ENCODE assay signal across 34 cellular contexts in genomic region chr7:11911900-11912299, GRCh38.
A peak's percentile ranks its signal among the peaks of the same experiment; 100 is the strongest.
DNase-seq lines count a peak whose midpoint lies in the region; ATAC-seq, FAIRE-seq and TF ChIP-seq lines count a peak whose summit lies in the region.
"Had no signal": no experiment of that assay in that cellular context is flagged by ENCODE, and none has a peak within 500 bp of the region (broad histone marks: within the 10 kb centered on the region; RNA-seq: fewer than 3 reads in every experiment).

No MANE protein-coding gene starts in this region.

- H2BK5ac ChIP-seq in H9 (ENCODE audit: insufficient read length, low read length) (no peak overlapping the region), H1 (ENCODE audit: low read depth, low read length) (no peak overlapping the region; the same call in 1 of the 2 replicates)

- H3K27ac ChIP-seq in H9 (ENCODE audit: insufficient read length, low read depth, low read length) = no peak overlapping the region
- no peak overlapping the region for H3K27ac ChIP-seq in H1 (ENCODE audit: low read depth, low read length)
- peak overlapping the region; percentile 54 for H3K27ac ChIP-seq in neural cell (ENCODE audit: low read length)
- H3K27ac ChIP-seq: brain microvascular endothelial cell, gastrocnemius medialis, left lung, neutrophil, sigmoid colon, SJSA1, tibial artery, WERI-Rb-1 had no signal

- H3K27me3 ChIP-seq in H9 (ENCODE audit: insufficient read depth, low read length) (no peaks in the 10 kb centered on the region), H1 (replicated peaks in 1 of 4; ENCODE audit: control insufficient read depth in 3 of 4, extremely low read depth in 1 of 4, insufficient read depth in 3 of 4, low read length in 3 of 4) (no peaks in the 10 kb centered on the region), neural cell (ENCODE audit: insufficient read depth, low read depth, low read length) (no peaks in the 10 kb centered on the region)
- H3K27me3 ChIP-seq: BE2C, brain microvascular endothelial cell, gastrocnemius medialis, left lung, neutrophil, sigmoid colon, SJSA1, tibial artery had no signal

- no peaks in the 10 kb centered on the region for H3K23me2 ChIP-seq in H9 (ENCODE audit: insufficient read length, low read depth, low read length, poor library complexity, severe bottlenecking)
- no peaks in the 10 kb centered on the region for H3K23me2 ChIP-seq in H1 (ENCODE audit: low read depth, low read length)

- CTCF ChIA-PET in H1 (lab: Charles Lee; ENCODE audit: partially characterized antibody) = interaction anchor here (1.1 kb wide), 1 partner anchor 727 kb away, joined by 3 read pairs; no protein-coding TSS in a partner anchor

- peak overlapping the region in 2 of 3 experiments; percentile 12 to 66; a peak in 3 of 7 replicates for H3K27ac Mint-ChIP-seq in H9
- H3K27ac Mint-ChIP-seq: activated T-helper 2 cell treated with anti-CD3 and anti-CD28 coated beads, Interferon-gamma antibody, Interleukin-2, Interleukin-4, amounts not matched to agents 10 μg/mL and 5 μg/mL and 100 μg/mL, durations not matched to agents 14 hours and 24 hours and 36 hours; CD8-positive, alpha-beta T cell; memory B cell; progenitor cell of endocrine pancreas had no signal

- H2AFZ ChIP-seq in H9 (ENCODE audit: low read length) = no peak overlapping the region
- H2AFZ ChIP-seq in H1 (ENCODE audit: low read length) = no peak overlapping the region
- H2AFZ ChIP-seq in neural cell (ENCODE audit: low read depth, low read length) = no peak overlapping the region

- no peaks in the 10 kb centered on the region; a peak in 1 of 7 replicates for H3K36me3 Mint-ChIP-seq in H9 (ENCODE audit: insufficient read depth in 1 of 3, low read depth in 3 of 3)
- H3K36me3 Mint-ChIP-seq: CD8-positive, alpha-beta T cell; memory B cell had no signal

- H3K23ac ChIP-seq in H9 (ENCODE audit: insufficient read length, low read depth, low read length) (no peak overlapping the region), H1 (ENCODE audit: insufficient read length) (no peak overlapping the region)

- H3K4ac ChIP-seq in H9 (ENCODE audit: low read depth, low read length) (no peak overlapping the region), H1 (replicated peaks; ENCODE audit: insufficient read length, low read depth, low read length) (no peak overlapping the region)

- no CpG with 5 or more reads among the region's 3 CpGs for WGBS in H9 (ENCODE audit: extremely low coverage, insufficient read length, low lambda C conversion rate)
- 44% methylated on average over 3 of the region's 3 CpGs; no CpG with 5 or more reads in 1 of the 2 experiments for WGBS in H1 (ENCODE audit: extremely low coverage in 1 of 2, insufficient coverage in 1 of 2, insufficient read length in 1 of 2, insufficient replicate concordance in 2 of 2, low coverage in 1 of 2, low lambda C conversion rate in 2 of 2, missing lambda C conversion rate in 1 of 2), 2 experiments

- H3K9ac ChIP-seq in H9 (ENCODE audit: extremely low read depth, insufficient read length, low read length) = no peak overlapping the region
- no peak overlapping the region for H3K9ac ChIP-seq in H1 (replicated peaks in 1 of 4; ENCODE audit: extremely low read depth in 1 of 4, low read depth in 3 of 4, low read length in 3 of 4)
- peak overlapping the region; percentile 1 for H3K9ac ChIP-seq in neural cell (ENCODE audit: low read length)

- no peak overlapping the region for H3K18ac ChIP-seq in H9 (ENCODE audit: insufficient read length, low read depth, low read length)
- H3K18ac ChIP-seq in H1 (ENCODE audit: extremely low read depth, low read length) = no peak overlapping the region

- no peak overlapping the region for H4K8ac ChIP-seq in H9 (replicated peaks; ENCODE audit: insufficient read length, low read depth, low read length)
- H4K8ac ChIP-seq in H1 (ENCODE audit: extremely low read depth, insufficient read depth, low read length) = no peak overlapping the region

- H3K4me3 Mint-ChIP-seq in H9 = peak overlapping the region in 1 of 2 experiments; percentile 8; a peak in 1 of 5 replicates
- H3K4me3 Mint-ChIP-seq: CD8-positive, alpha-beta T cell; memory B cell had no signal

- H2BK120ac ChIP-seq in H9 (ENCODE audit: low read depth, low read length, poor library complexity, severe bottlenecking) (no peak overlapping the region), H1 (replicated peaks; ENCODE audit: low read depth, low read length) (no peak overlapping the region)

- FAIRE-seq in H1 (lab: Jason Lieb, UNC) = peak; percentile 39
- FAIRE-seq: endothelial cell of umbilical vein, GM18507, HepG2 had no signal

- no peak overlapping the region for H3K4me3 ChIP-seq in H1 (ENCODE audit: extremely low read depth in 1 of 4, insufficient read depth in 2 of 4, low read depth in 3 of 4, low read length in 4 of 4)
- H3K4me3 ChIP-seq in neural cell (ENCODE audit: low read length) = peak overlapping the region; percentile 15
- H3K4me3 ChIP-seq: gastrocnemius medialis, left lung, sigmoid colon, SJSA1, tibial artery had no signal

- H3K79me2 ChIP-seq in H9 (ENCODE audit: insufficient read depth, low read length) (no peaks in the 10 kb centered on the region), H1 (ENCODE audit: control insufficient read depth in 1 of 2, insufficient read depth in 2 of 2, low read length in 2 of 2) (no peaks in the 10 kb centered on the region), neural cell (replicated peaks; ENCODE audit: insufficient read depth, low read length) (no peaks in the 10 kb centered on the region)

- TF ChIP-seq POLR2A in H1 (IDR thresholded peaks at IDR 0.05; ENCODE audit: control extremely low read depth in 1 of 2, low read depth in 2 of 2, low read length in 2 of 2) = no peak

- no peaks in the 10 kb centered on the region for H3K79me1 ChIP-seq in H9 (ENCODE audit: insufficient read depth, low read depth, low read length, poor library complexity, severe bottlenecking)
- H3K79me1 ChIP-seq in H1 (ENCODE audit: low read depth, low read length) = no peaks in the 10 kb centered on the region

- H3K9me3 Mint-ChIP-seq in H9 = no peaks in the 10 kb centered on the region
- H3K9me3 Mint-ChIP-seq: activated T-helper 2 cell treated with anti-CD3 and anti-CD28 coated beads, Interferon-gamma antibody, Interleukin-2, Interleukin-4, amounts not matched to agents 10 μg/mL and 5 μg/mL and 100 μg/mL, durations not matched to agents 14 hours and 24 hours and 36 hours; CD8-positive, alpha-beta T cell; memory B cell had no signal

- TF ChIP-seq RAD21 in H1 (IDR thresholded peaks at IDR 0.05 in 1 of 2, conservative IDR thresholded peaks at IDR 0.05 in 1 of 2; ENCODE audit: low read depth in 2 of 2, low read length in 2 of 2) (no peak), neural cell (conservative IDR thresholded peaks at IDR 0.05) (no peak)

- no peaks in the 10 kb centered on the region for H3K27me3 Mint-ChIP-seq in H9 (ENCODE audit: low read depth)
- H3K27me3 Mint-ChIP-seq: memory B cell, progenitor cell of endocrine pancreas had no signal

- H3K56ac ChIP-seq in H9 (ENCODE audit: insufficient read length, low read depth, low read length) (no peak overlapping the region), H1 (replicated peaks; ENCODE audit: insufficient read length, low read depth, low read length) (no peak overlapping the region)

- H3K36me3 ChIP-seq in H1 (ENCODE audit: control insufficient read depth in 2 of 4, insufficient read depth in 4 of 4, low read length in 3 of 4) (no peaks in the 10 kb centered on the region), neural cell (ENCODE audit: insufficient read depth, low read length) (no peaks in the 10 kb centered on the region)
- H3K36me3 ChIP-seq: BE2C, brain microvascular endothelial cell, gastrocnemius medialis, left lung, neutrophil, sigmoid colon, SJSA1, tibial artery, WERI-Rb-1 had no signal

- H4K5ac ChIP-seq in H9 (ENCODE audit: insufficient read length, low read depth, low read length) (no peak overlapping the region), H1 (ENCODE audit: insufficient read length, low read depth, low read length) (no peak overlapping the region)

- no peak overlapping the region for H2AK5ac ChIP-seq in H9 (ENCODE audit: insufficient read length, low read length)
- no peak overlapping the region for H2AK5ac ChIP-seq in H1 (ENCODE audit: low read depth, low read length)

- H3K9me2 ChIP-seq in neural cell (ENCODE audit: insufficient read depth, low read length) = no peaks in the 10 kb centered on the region

- TF ChIP-seq EP300 in H1 (IDR thresholded peaks at IDR 0.05; ENCODE audit: borderline replicate concordance in 1 of 2, low read depth in 2 of 2, low read length in 2 of 2) (no peak), neural cell (conservative IDR thresholded peaks at IDR 0.05; ENCODE audit: poor library complexity, severe bottlenecking) (peak; percentile 81)

- no peak overlapping the region for H3T11ph ChIP-seq in H9 (ENCODE audit: low read length)

- H2BK20ac ChIP-seq in H9 (ENCODE audit: low read depth, low read length, poor library complexity, severe bottlenecking) (no peak overlapping the region), H1 (ENCODE audit: low read length) (no peak overlapping the region)

- no peak overlapping the region for H3K4me2 ChIP-seq in H9 (ENCODE audit: insufficient read depth, insufficient read length, low read length)
- no peak overlapping the region for H3K4me2 ChIP-seq in H1 (ENCODE audit: insufficient read depth in 1 of 2, low read depth in 2 of 2, low read length in 2 of 2)
- peak overlapping the region; percentile 14 for H3K4me2 ChIP-seq in neural cell (ENCODE audit: low read length)

- peaks cover 6 to 8% of the 10 kb centered on the region in 2 experiments for H3K4me1 Mint-ChIP-seq in H9
- H3K4me1 Mint-ChIP-seq: memory B cell had no signal

- H3K4me1 ChIP-seq in H9 (ENCODE audit: insufficient read depth, low read length) (peaks cover 4% of the 10 kb centered on the region; the same call in 1 of the 2 replicates), H1 (replicated peaks in 1 of 4; ENCODE audit: control insufficient read depth in 3 of 4, insufficient read depth in 4 of 4, low read length in 3 of 4) (peaks cover 0 to 3% (median under 1%) of the 10 kb centered on the region in 4 experiments; a peak in 1 of 7 replicates)
- H3K4me1 ChIP-seq: BE2C, gastrocnemius medialis, left lung, sigmoid colon, SJSA1, tibial artery had no signal

- TF ChIP-seq CTCF in H9 (conservative IDR thresholded peaks at IDR 0.05) (no peak), H1 (IDR thresholded peaks at IDR 0.05; ENCODE audit: control extremely low read depth in 1 of 3, insufficient read depth in 1 of 3, low read depth in 1 of 3, low read length in 3 of 3) (no peak), neural cell (IDR thresholded peaks at IDR 0.05; ENCODE audit: poor library complexity, severe bottlenecking) (no peak)

- POLR2A ChIA-PET in H1 (lab: Charles Lee; ENCODE audit: partially characterized antibody) = no interaction called here

- H2BK15ac ChIP-seq in H9 (ENCODE audit: low read depth, low read length) (no peak overlapping the region), H1 (ENCODE audit: low read length) (no peak overlapping the region)

- H4K91ac ChIP-seq in H9 (ENCODE audit: insufficient read length, low read depth, low read length) (no peak overlapping the region), H1 (replicated peaks; ENCODE audit: insufficient read length, low read length) (no peak overlapping the region)

- DNase-seq in H9 = no peak
- DNase-seq in NCI-H2227 (lab: John Stamatoyannopoulos, UW; ENCODE audit: unreplicated experiment) = peak; percentile 54
- DNase-seq in H1 (ENCODE audit: low read depth in 1 of 2, low spot score in 2 of 2) = no peak
- DNase-seq in NCI-H1436 (lab: John Stamatoyannopoulos, UW) = no peak
- DNase-seq: activated CD4-positive, alpha-beta T cell treated with anti-CD3 and anti-CD28 coated beads for 48 hours; activated naive CD4-positive, alpha-beta T cell treated with anti-CD3 and anti-CD28 coated beads, Interleukin-2, amount 50 U/mL, for 16 hours; activated T-cell treated with anti-CD3 and anti-CD28 coated beads for 4 hours; BE2C; brain microvascular endothelial cell; CD8-positive, alpha-beta T cell; gastrocnemius medialis; HCEC 1CT; islet precursor cell; left lung; NCI-H187 treated with DMSO at 0.1 percent for 48 hours; NCI-H2171 treated with DMSO at 0.1 percent for 48 hours; NCI-H526; RPMI8226; sigmoid colon; stimulated activated CD4-positive, alpha-beta T cell treated with anti-CD3 and anti-CD28 coated beads, Interleukin-4, amount 100 ng/mL, for 1 hour; T-helper 9 cell; tibial artery; WERI-Rb-1 had no signal

- no peak overlapping the region for H2BK12ac ChIP-seq in H9 (ENCODE audit: insufficient read length, low read depth, low read length)
- H2BK12ac ChIP-seq in H1 (ENCODE audit: low read depth, low read length) = no peak overlapping the region

- no peak for ATAC-seq in GM21367 (IDR thresholded peaks at IDR 0.05; ENCODE audit: unreplicated experiment)
- ATAC-seq in GM19395 (IDR thresholded peaks at IDR 0.05; ENCODE audit: unreplicated experiment) = no peak
- ATAC-seq: CD8-positive, alpha-beta T cell; gastrocnemius medialis; HepG2; left lung had no signal

- no peaks in the 10 kb centered on the region for H3K9me3 ChIP-seq in H9 (ENCODE audit: control insufficient read depth, low read depth, low read length)
- H3K9me3 ChIP-seq in H1 (ENCODE audit: insufficient read depth in 2 of 2, low read depth in 1 of 2, low read length in 1 of 2) = no peaks in the 10 kb centered on the region
- H3K9me3 ChIP-seq in neural cell (ENCODE audit: low read length) = no peaks in the 10 kb centered on the region
- H3K9me3 ChIP-seq: BE2C, gastrocnemius medialis, sigmoid colon, SJSA1, tibial artery had no signal

- H3K14ac ChIP-seq in H9 (ENCODE audit: insufficient read depth, low read length) = no peak overlapping the region
- no peak overlapping the region for H3K14ac ChIP-seq in H1 (ENCODE audit: insufficient read length)

- no peaks in the 10 kb centered on the region for H3F3A ChIP-seq in neural cell (ENCODE audit: insufficient read depth, low read length, poor library complexity, severe bottlenecking)

- H4K20me1 ChIP-seq in H9 (ENCODE audit: control insufficient read depth, insufficient read depth, insufficient read length) (no peaks in the 10 kb centered on the region), H1 (replicated peaks in 1 of 2; ENCODE audit: control insufficient read depth in 1 of 2, insufficient read depth in 2 of 2, low read length in 2 of 2) (no peaks in the 10 kb centered on the region), neural cell (ENCODE audit: insufficient read depth) (no peaks in the 10 kb centered on the region)
